In the genomic region with DNA sequence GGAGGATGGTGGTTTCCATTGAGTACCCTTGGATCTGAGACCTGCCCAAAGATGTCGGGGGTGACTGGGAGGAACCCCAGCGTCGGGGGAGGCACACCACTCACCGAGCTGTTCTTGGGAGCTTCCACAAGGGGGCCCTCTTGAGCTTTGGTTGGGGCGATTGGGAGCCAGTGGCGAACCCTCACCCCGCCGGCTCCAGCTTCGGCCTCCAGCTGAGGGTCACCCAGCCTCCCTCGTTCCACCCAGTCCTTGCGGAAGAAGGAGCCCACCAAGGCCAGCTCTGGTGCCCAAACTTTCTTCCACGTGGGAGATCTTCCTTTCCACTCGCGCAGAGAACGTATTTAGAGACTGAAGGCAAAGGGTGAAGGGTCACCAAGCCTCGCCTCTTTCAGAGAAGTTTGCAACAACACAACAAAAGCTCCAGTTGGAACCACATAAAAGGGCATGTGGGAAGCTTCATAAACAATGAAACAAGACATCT, we compare ENCODE assay signal across 8 cellular contexts. TPM values are rescaled to one million over a fixed set of nuclear protein-coding genes. Genes with fewer than 3 reads are reported as not detected.
A peak's percentile ranks its signal among the peaks of the same experiment; 100 is the strongest.
DNase-seq lines count a peak whose midpoint lies in the region; ATAC-seq and TF ChIP-seq lines count a peak whose summit lies in the region.

No MANE protein-coding gene starts in this region.

- DNase-seq in Right ventricle myocardium superior (no peak), right atrium auricular region (ENCODE audit: low spot score) (no peak), WERI-Rb-1 (peak; percentile 79), dorsolateral prefrontal cortex (no peak), mucosa of descending colon (peak in 2 of 3 donors; percentile 47 to 61), stromal cell of bone marrow (ENCODE audit: low read depth) (peak; percentile 32), GM19238 (ENCODE audit: insufficient read length, low spot score) (no peak)

- ATAC-seq in Right ventricle myocardium superior (ENCODE audit: poor library complexity) (peak; percentile 77), mucosa of descending colon (peak; percentile 86), HG03565 (IDR thresholded peaks at IDR 0.05; ENCODE audit: unreplicated experiment) (no peak)

- no peaks in the 10 kb centered on the region for H3K4me1 ChIP-seq in right atrium auricular region
- peaks cover 2% of the 10 kb centered on the region for H3K4me1 ChIP-seq in mucosa of descending colon (ENCODE audit: low read depth)

- no peak overlapping the region for H3K27ac ChIP-seq in right atrium auricular region
- no peak overlapping the region for H3K27ac ChIP-seq in WERI-Rb-1
- H3K27ac ChIP-seq in dorsolateral prefrontal cortex = no peak overlapping the region

- H3K36me3 ChIP-seq in right atrium auricular region (no peaks in the 10 kb centered on the region), WERI-Rb-1 (no peaks in the 10 kb centered on the region), mucosa of descending colon (ENCODE audit: low read depth) (no peaks in the 10 kb centered on the region)

- peak in 1 of 2 donors; percentile 59 for TF ChIP-seq CTCF in right atrium auricular region (IDR thresholded peaks at IDR 0.05)
- TF ChIP-seq CTCF in WERI-Rb-1 (IDR thresholded peaks at IDR 0.05; ENCODE audit: low read depth, low read length) = peak; percentile 92
- peak in 52 of 56 donors; percentile 24 to 65 (median 46) for TF ChIP-seq CTCF in dorsolateral prefrontal cortex (IDR thresholded peaks at IDR 0.05 in 54 of 56, conservative IDR thresholded peaks at IDR 0.05 in 2 of 56; ENCODE audit: low read depth in 1 of 56, partially characterized antibody in 56 of 56)
- TF ChIP-seq CTCF in mucosa of descending colon (IDR thresholded peaks at IDR 0.05) = peak; percentile 34

- H3K9me3 ChIP-seq in right atrium auricular region = peaks cover 0 to 36% of the 10 kb centered on the region in 2 donors
- peaks cover 20% of the 10 kb centered on the region for H3K9me3 ChIP-seq in WERI-Rb-1 (ENCODE audit: severe bottlenecking)
- peaks cover 16% of the 10 kb centered on the region for H3K9me3 ChIP-seq in mucosa of descending colon

- intact Hi-C loops in Right ventricle myocardium superior (cut with DNase I) (no loop called here), dorsolateral prefrontal cortex (cut with DNase I) (no loop called here), mucosa of descending colon (cut with DNase I, micrococcal nuclease) (no loop called here)

- no peaks in the 10 kb centered on the region for H3K27me3 ChIP-seq in right atrium auricular region
- peaks cover 16% of the 10 kb centered on the region for H3K27me3 ChIP-seq in WERI-Rb-1 (ENCODE audit: insufficient read depth, low read depth, severe bottlenecking)
- H3K27me3 ChIP-seq in dorsolateral prefrontal cortex = peaks cover 0 to 3% (median 0%) of the 10 kb centered on the region in 45 donors

- H3K4me3 ChIP-seq in right atrium auricular region = no peak overlapping the region
- no peak overlapping the region for H3K4me3 ChIP-seq in WERI-Rb-1 (ENCODE audit: low read depth, low read length)
- peak overlapping the region in 2 of 59 donors; percentile 22 to 28 for H3K4me3 ChIP-seq in dorsolateral prefrontal cortex
- H3K4me3 ChIP-seq in mucosa of descending colon = no peak overlapping the region

RNA-seq across cellular contexts. Expression of a gene that starts 33.6 kb away (rescaled TPM):
- total RNA-seq in Right ventricle myocardium superior (0.54 TPM), right atrium auricular region (1 to 10 TPM in 1 of 2 donors, under 1 TPM in 1; 0.89 to 1.5 TPM), dorsolateral prefrontal cortex (under 1 TPM in 2 of 120 experiments, not detected in 118; 0.14 to 0.30 TPM), mucosa of descending colon (under 1 TPM; 0.23 to 0.57 (median 0.29) TPM)

Comparison
In these comparisons a context has a peak if more than half of its experiments do, and no peak if none do; other contexts are left out.
1. DNase-seq: peak in WERI-Rb-1 (single experiment), mucosa of descending colon (2 of 3) and stromal cell of bone marrow (single experiment); none in Right ventricle myocardium superior (single experiment), right atrium auricular region (single experiment), dorsolateral prefrontal cortex (0 of 10) and GM19238 (single experiment).